ENCODE assay signal across 18 cellular contexts in genomic region chr18:79607361-79607930, GRCh38.
A peak's percentile ranks its signal among the peaks of the same experiment; 100 is the strongest.
DNase-seq lines count a peak whose midpoint lies in the region; ATAC-seq, FAIRE-seq and TF ChIP-seq lines count a peak whose summit lies in the region.
"Had no signal": no experiment of that assay in that cellular context is flagged by ENCODE, and none has a peak within 500 bp of the region (broad histone marks: within the 10 kb centered on the region; RNA-seq: fewer than 3 reads in every experiment).

No MANE protein-coding gene starts in this region.

- H4K20me1 ChIP-seq in IMR-90 (ENCODE audit: insufficient read depth, low read length) = no peaks in the 10 kb centered on the region

- H2BK5ac ChIP-seq in IMR-90 (ENCODE audit: low read depth, low read length, poor library complexity, severe bottlenecking) = no peak overlapping the region

- H3K18ac ChIP-seq in IMR-90 (ENCODE audit: low read depth, low read length) = no peak overlapping the region

- DNase-seq in IMR-90 (no peak), coronary artery (ENCODE audit: low spot score) (peak; percentile 45), kidney (peak; percentile 41), posterior vena cava (ENCODE audit: low spot score) (peak; percentile 78), C1 segment of cervical spinal cord (lab: John Stamatoyannopoulos, UW) (no peak), G401 (ENCODE audit: low spot score) (no peak), CD1c-positive myeloid dendritic cell (ENCODE audit: extremely low spot score) (no peak), transverse colon (no peak)
- DNase-seq: ACHN, MG63, NCI-H1092 treated with DMSO at 0.1 percent for 48 hours, NCI-H1694 treated with DMSO at 0.1 percent for 48 hours, NCI-H446, NCI-H82, SHP77 treated with DMSO at 0.1 percent for 48 hours had no signal

- no peaks in the 10 kb centered on the region; the same call in 1 of the 2 replicates for H3K9me1 ChIP-seq in IMR-90 (ENCODE audit: insufficient read depth, low read length)

- BruUV-seq in IMR-90 (replicated peaks; lab: Mats Ljungman, UMichigan) = no TSS peak

- H2BK120ac ChIP-seq in IMR-90 (ENCODE audit: low read depth, low read length) = no peak overlapping the region

- no peaks in the 10 kb centered on the region for H3K36me3 ChIP-seq in IMR-90 (ENCODE audit: control insufficient read depth, insufficient read depth, low read length)
- H3K36me3 ChIP-seq in kidney (ENCODE audit: control insufficient read depth in 1 of 2, insufficient read depth in 2 of 2, low read length in 2 of 2) = no peaks in the 10 kb centered on the region
- no peaks in the 10 kb centered on the region for H3K36me3 ChIP-seq in transverse colon
- H3K36me3 ChIP-seq: MG63 had no signal

- H4K5ac ChIP-seq in IMR-90 (ENCODE audit: low read depth, low read length) = no peak overlapping the region

- no peak for FAIRE-seq in kidney (lab: Jason Lieb, UNC)

- H3K4me3 ChIP-seq in IMR-90 (ENCODE audit: insufficient read depth, low read depth, low read length) (no peak overlapping the region), coronary artery (no peak overlapping the region), kidney (ENCODE audit: low read length in 2 of 2) (no peak overlapping the region), transverse colon (no peak overlapping the region)
- H3K4me3 ChIP-seq: GM23338, MG63 had no signal

- H3K14ac ChIP-seq in IMR-90 (replicated peaks; ENCODE audit: low read depth, low read length) = no peak overlapping the region

- H3K4me1 ChIP-seq in IMR-90 (ENCODE audit: control insufficient read depth, insufficient read depth, low read length) (peaks cover 9% of the 10 kb centered on the region), kidney (ENCODE audit: control insufficient read depth in 1 of 2, insufficient read depth in 1 of 2, low read depth in 1 of 2, low read length in 2 of 2) (no peaks in the 10 kb centered on the region), transverse colon (no peaks in the 10 kb centered on the region)

- no peak overlapping the region for H4K91ac ChIP-seq in IMR-90 (ENCODE audit: insufficient read depth, low read depth, low read length)

- dilution Hi-C loops in IMR-90 (cut with HindIII; ENCODE audit: low sequenced_read_pairs, unreplicated experiment) = no loop called here

- no peak overlapping the region for H3K56ac ChIP-seq in IMR-90 (ENCODE audit: extremely low read depth, insufficient read depth, low read length)

- H2AK5ac ChIP-seq in IMR-90 (ENCODE audit: low read depth, low read length) = no peak overlapping the region

- no peak overlapping the region for H2BK15ac ChIP-seq in IMR-90 (ENCODE audit: low read depth, low read length)

- H3K4ac ChIP-seq in IMR-90 (ENCODE audit: low read depth, low read length) = no peak overlapping the region

- H3K27ac ChIP-seq in IMR-90 (ENCODE audit: insufficient read depth, low read length) (no peak overlapping the region), coronary artery (no peak overlapping the region), kidney (ENCODE audit: low read depth in 2 of 2, low read length in 2 of 2) (no peak overlapping the region), transverse colon (no peak overlapping the region)
- H3K27ac ChIP-seq: HL-60, KMS-11 had no signal

- WGBS in IMR-90 (ENCODE audit: extremely low coverage in 2 of 2, insufficient read length in 1 of 2), 2 experiments = 87% methylated on average over 13 of the region's 24 CpGs; no CpG with 5 or more reads in 1 of the 2 experiments
- WGBS in transverse colon (ENCODE audit: low coverage in 1 of 2), 2 donors = 82 to 85% methylated on average over 4 to 23 of the region's 24 CpGs

- no peak for TF ChIP-seq CTCF in IMR-90 (conservative IDR thresholded peaks at IDR 0.05; ENCODE audit: low read depth, low read length)
- TF ChIP-seq CTCF in coronary artery (IDR thresholded peaks at IDR 0.05) = no peak
- no peak for TF ChIP-seq CTCF in kidney (IDR thresholded peaks at IDR 0.05; ENCODE audit: borderline replicate concordance, extremely low read depth, insufficient read depth)
- no peak for TF ChIP-seq CTCF in transverse colon (IDR thresholded peaks at IDR 0.05)

- in situ Hi-C loops in IMR-90 (cut with MboI; ENCODE audit: low sequenced_read_pairs) (no loop called here), G401 (cut with HindIII; ENCODE audit: low sequenced_read_pairs) (no loop called here), transverse colon (cut with MboI; ENCODE audit: low pct_ligation_motif_present in 1 of 4, low pct_unique_long_range_greater_than_20kb in 1 of 4, low sequenced_read_pairs in 3 of 4) (no loop called here)

- CTCF ChIA-PET in IMR-90 (lab: Yijun Ruan, JAX) = no interaction called here

- H3K23ac ChIP-seq in IMR-90 (ENCODE audit: low read depth, low read length) = no peak overlapping the region

- TF ChIP-seq POLR2A in IMR-90 (IDR thresholded peaks at IDR 0.05; ENCODE audit: low read depth, low read length) = no peak
- TF ChIP-seq POLR2A in transverse colon (IDR thresholded peaks at IDR 0.05) = no peak

- no peaks in the 10 kb centered on the region for H3K79me1 ChIP-seq in IMR-90 (ENCODE audit: low read depth in 1 of 2, low read length in 2 of 2)

- POLR2A ChIA-PET in IMR-90 (lab: Charles Lee; ENCODE audit: unreplicated experiment) = no interaction called here

- no peak overlapping the region for H2BK20ac ChIP-seq in IMR-90 (ENCODE audit: low read depth, low read length)

- H3K4me2 ChIP-seq in IMR-90 (ENCODE audit: low read depth, low read length) = no peak overlapping the region
- H3K4me2 ChIP-seq: GM23338, KMS-11 had no signal

- H3K27me3 ChIP-seq in IMR-90 (ENCODE audit: control insufficient read depth, insufficient read depth, low read length) = peaks cover 7% of the 10 kb centered on the region; the same call in 1 of the 2 replicates
- no peaks in the 10 kb centered on the region for H3K27me3 ChIP-seq in transverse colon
- H3K27me3 ChIP-seq: MG63 had no signal

- no peak for TF ChIP-seq RAD21 in IMR-90 (IDR thresholded peaks at IDR 0.05; ENCODE audit: low read length)

- H4K8ac ChIP-seq in IMR-90 (ENCODE audit: low read depth in 2 of 2, low read length in 2 of 2) = no peak overlapping the region

- intact Hi-C loops in IMR-90 (cut with micrococcal nuclease) = no loop called here
- intact Hi-C loops in kidney (cut with DNase I) = no loop called here
- intact Hi-C loops in posterior vena cava (cut with DNase I) = no loop called here
- intact Hi-C loops in transverse colon (cut with DNase I; ENCODE audit: low total_unique reads) = no loop called here

- H3K9me3 ChIP-seq in IMR-90 (ENCODE audit: control insufficient read depth, insufficient read depth, low read length) (no peaks in the 10 kb centered on the region), kidney (ENCODE audit: control insufficient read depth in 1 of 2, low read length in 2 of 2) (no peaks in the 10 kb centered on the region), transverse colon (no peaks in the 10 kb centered on the region)
- H3K9me3 ChIP-seq: MG63 had no signal

- no peak for ATAC-seq in IMR-90 (ENCODE audit: low read depth)
- ATAC-seq: GM23338 had no signal

- peak overlapping the region; percentile 42 for H2AK9ac ChIP-seq in IMR-90 (replicated peaks; ENCODE audit: low read depth, low read length, poor library complexity)

- no peak overlapping the region for H3K9ac ChIP-seq in IMR-90 (ENCODE audit: low read depth, low read length)
- no peak overlapping the region for H3K9ac ChIP-seq in kidney (ENCODE audit: low read length in 2 of 2)
- H3K9ac ChIP-seq: KMS-11 had no signal

- no peak overlapping the region for H2AFZ ChIP-seq in IMR-90 (replicated peaks; ENCODE audit: low read length, poor library complexity)
- H2AFZ ChIP-seq: GM23338 had no signal

- TF ChIP-seq EP300 in transverse colon (IDR thresholded peaks at IDR 0.05; ENCODE audit: low read depth) = no peak

TF ChIP-seq in IMR-90, 13 proteins besides CTCF, POLR2A, EP300 and RAD21:
- no peak for TF ChIP-seq RFX5 (IDR thresholded peaks at IDR 0.05; ENCODE audit: low read depth, low read length)
- no peak for TF ChIP-seq CEBPB (IDR thresholded peaks at IDR 0.05; ENCODE audit: low read depth, low read length)
- no peak for TF ChIP-seq BHLHE40 (IDR thresholded peaks at IDR 0.05; ENCODE audit: low read depth, low read length)
- TF ChIP-seq MAFK (IDR thresholded peaks at IDR 0.05; ENCODE audit: low read depth, low read length) = no peak
- TF ChIP-seq SMC3 (IDR thresholded peaks at IDR 0.05; ENCODE audit: low read depth, low read length) = no peak
- TF ChIP-seq NFE2L2 (IDR thresholded peaks at IDR 0.05; ENCODE audit: low read depth, low read length) = no peak
TF ChIP-seq in IMR-90: peak in this region for 0.

Comparison
In these comparisons a context has a peak if more than half of its experiments do, and no peak if none do; other contexts are left out.
1. DNase-seq: peak in coronary artery (single experiment), kidney (single experiment) and posterior vena cava (single experiment); none in IMR-90 (single experiment), C1 segment of cervical spinal cord (0 of 14), G401 (single experiment), CD1c-positive myeloid dendritic cell (single experiment) and transverse colon (single experiment).